ENCODE assay signal across 10 cellular contexts in the genomic region with DNA sequence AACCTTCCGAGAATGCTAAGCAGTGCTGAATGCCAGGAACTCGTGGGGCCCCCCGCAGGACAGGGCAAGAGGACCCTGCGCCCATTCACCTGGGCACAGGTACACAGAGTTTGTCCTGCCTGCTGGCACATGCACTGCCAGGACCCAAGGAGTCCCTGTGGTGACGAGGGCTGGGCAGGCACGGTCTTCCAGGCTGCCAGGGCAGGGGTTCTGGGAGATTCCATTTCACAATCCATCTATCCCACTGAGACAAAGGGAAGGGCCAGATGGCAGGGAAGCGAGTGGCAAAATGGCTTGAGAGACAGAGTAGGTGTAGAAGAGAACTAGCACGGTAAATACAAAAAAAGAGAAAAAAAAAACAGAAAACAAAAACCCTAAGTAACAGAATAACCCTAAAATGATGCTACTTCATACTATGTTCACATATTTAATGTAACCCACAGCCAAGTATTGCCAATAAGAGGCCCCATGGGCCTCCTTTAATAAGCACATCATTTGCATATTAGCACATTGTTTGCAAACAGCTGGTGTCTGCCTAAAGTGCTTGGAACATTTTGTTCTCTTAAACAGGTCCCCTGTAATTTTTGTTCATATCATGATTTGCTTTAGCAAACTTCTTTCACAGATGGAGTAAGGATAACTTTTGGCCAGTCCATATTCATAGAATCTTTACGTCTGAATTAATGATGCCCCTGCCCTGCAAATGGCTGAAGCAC.
DNase-seq lines count a peak whose midpoint lies in the region; FAIRE-seq and TF ChIP-seq lines count a peak whose summit lies in the region.
"Had no signal": no experiment of that assay in that cellular context is flagged by ENCODE, and none has a peak within 500 bp of the region (broad histone marks: within the 10 kb centered on the region; RNA-seq: fewer than 3 reads in every experiment).

No MANE protein-coding gene starts in this region.

- peak overlapping the region; percentile 75 for H3K27ac Mint-ChIP-seq in activated CD4-positive, alpha-beta T cell treated with anti-CD3 and anti-CD28 coated beads, Interleukin-2, amount 10 ng/mL, durations not matched to agents 7 days and 5 days
- peak overlapping the region; percentile 36 to 89 (median 70) for H3K27ac Mint-ChIP-seq in immature natural killer cell

- H3K36me3 ChIP-seq in stomach: peaks cover 0 to 33% (median 26%) of the 10 kb centered on the region in 4 donors
- H3K36me3 ChIP-seq: HAP-1 had no signal

- POLR2A ChIA-PET in activated CD4-positive, alpha-beta T cell treated with anti-CD3 and anti-CD28 coated beads, Interleukin-2, amount 10 ng/mL, durations not matched to agents 7 days and 5 days (lab: Charles Lee): no interaction called here

- H3K4me3 Mint-ChIP-seq in activated CD4-positive, alpha-beta T cell treated with anti-CD3 and anti-CD28 coated beads, Interleukin-2, amount 10 ng/mL, durations not matched to agents 7 days and 5 days: no peak overlapping the region
- no peak overlapping the region for H3K4me3 Mint-ChIP-seq in immature natural killer cell

- WGBS in stomach, 5 donors: 85 to 93% (median 89%) methylated on average over 9 of the region's 9 CpGs

- CTCF ChIA-PET in activated CD4-positive, alpha-beta T cell treated with anti-CD3 and anti-CD28 coated beads, Interleukin-2, amount 10 ng/mL, durations not matched to agents 7 days and 5 days (lab: Charles Lee): interaction anchor here (1.2 to 4.8 kb wide), 4 partner anchors 11 to 196 kb away, joined by 3 to 44 read pairs (median 8); no protein-coding TSS in a partner anchor

- DNase-seq in activated CD4-positive, alpha-beta T cell treated with anti-CD3 and anti-CD28 coated beads, Interleukin-2, amount 10 ng/mL, durations not matched to agents 7 days and 5 days: no peak
- DNase-seq in activated CD4-positive, alpha-beta T cell treated with anti-CD3 and anti-CD28 coated beads for 1 hour: no peak
- peak; percentile 51 for DNase-seq in activated CD8-positive, alpha-beta memory T cell treated with anti-CD3 and anti-CD28 coated beads, Interleukin-2, amount 50 U/mL, for 48 hours
- DNase-seq in immature natural killer cell (no peak), stomach (no peak), 8988T (no peak), NCI-H748 treated with DMSO at 0.1 percent for 48 hours (lab: John Stamatoyannopoulos, UW) (no peak), urothelium cell line (ENCODE audit: low spot score) (no peak)
- DNase-seq: KG1 had no signal

- no peaks in the 10 kb centered on the region for H3K9me3 Mint-ChIP-seq in activated CD4-positive, alpha-beta T cell treated with anti-CD3 and anti-CD28 coated beads, Interleukin-2, amount 10 ng/mL, durations not matched to agents 7 days and 5 days
- no peaks in the 10 kb centered on the region for H3K9me3 Mint-ChIP-seq in immature natural killer cell

- TF ChIP-seq EP300 in stomach (IDR thresholded peaks at IDR 0.05): no peak

- H3K27me3 ChIP-seq in stomach: no peaks in the 10 kb centered on the region

- peaks cover 51% of the 10 kb centered on the region for H3K4me1 Mint-ChIP-seq in activated CD4-positive, alpha-beta T cell treated with anti-CD3 and anti-CD28 coated beads, Interleukin-2, amount 10 ng/mL, durations not matched to agents 7 days and 5 days
- H3K4me1 Mint-ChIP-seq in immature natural killer cell: peaks cover 24 to 35% of the 10 kb centered on the region in 2 donors

- peaks cover 37% of the 10 kb centered on the region for H3K36me3 Mint-ChIP-seq in activated CD4-positive, alpha-beta T cell treated with anti-CD3 and anti-CD28 coated beads, Interleukin-2, amount 10 ng/mL, durations not matched to agents 7 days and 5 days (ENCODE audit: low read depth)
- H3K36me3 Mint-ChIP-seq in immature natural killer cell: peaks cover 3 to 24% (median 10%) of the 10 kb centered on the region in 3 donors

- H3K27ac ChIP-seq in stomach: peak overlapping the region in 4 of 5 donors; percentile 60 to 85 (median 68)

- no peak for TF ChIP-seq POLR2A in stomach (IDR thresholded peaks at IDR 0.05)

- peaks cover 30 to 69% (median 49%) of the 10 kb centered on the region in 4 donors for H3K4me1 ChIP-seq in stomach
- H3K4me1 ChIP-seq: HAP-1 had no signal

- no peak for TF ChIP-seq CTCF in stomach (IDR thresholded peaks at IDR 0.05)

- intact Hi-C loops in stomach (cut with DNase I; ENCODE audit: low total_unique reads): loop anchor here (5.0 kb wide), 1 partner anchor 195 kb away; no protein-coding TSS in a partner anchor

- H3K27me3 Mint-ChIP-seq in activated CD4-positive, alpha-beta T cell treated with anti-CD3 and anti-CD28 coated beads, Interleukin-2, amount 10 ng/mL, durations not matched to agents 7 days and 5 days: no peaks in the 10 kb centered on the region
- peaks cover 3 to 10% (median 6%) of the 10 kb centered on the region in 3 donors for H3K27me3 Mint-ChIP-seq in immature natural killer cell (ENCODE audit: low read depth in 3 of 3)

- no peak for FAIRE-seq in urothelium cell line (lab: Jason Lieb, UNC)

- no peaks in the 10 kb centered on the region for H3K9me3 ChIP-seq in stomach
- H3K9me3 ChIP-seq: HAP-1 had no signal

- no peak overlapping the region for H3K4me3 ChIP-seq in stomach
- H3K4me3 ChIP-seq: HAP-1 had no signal
